12 cellular contexts compared by ENCODE assay signal in the genomic region with DNA sequence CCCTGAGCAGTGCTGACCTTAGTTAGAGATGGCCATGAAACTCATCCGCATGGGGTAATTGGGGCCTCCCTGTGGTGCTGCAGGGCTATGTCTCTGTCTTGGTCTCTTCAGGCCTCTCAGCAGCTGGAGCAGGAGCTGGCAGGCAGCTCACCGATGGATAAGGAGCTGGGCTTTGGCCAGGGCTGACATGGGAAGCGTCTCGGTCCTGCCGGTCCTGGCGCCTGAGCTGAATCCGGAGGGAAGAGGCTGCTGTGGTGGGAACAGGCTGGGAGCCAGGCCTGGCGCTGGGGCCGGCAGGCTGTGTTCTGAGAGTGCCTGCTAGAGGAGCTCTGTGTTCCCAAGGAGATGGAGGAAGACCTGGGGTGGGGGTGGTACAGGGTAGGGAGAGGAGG. TPM values are rescaled to one million over a fixed set of nuclear protein-coding genes. Genes with fewer than 3 reads are reported as not detected.
A peak's percentile ranks its signal among the peaks of the same experiment; 100 is the strongest.
DNase-seq lines count a peak whose midpoint lies in the region; ATAC-seq lines count a peak whose summit lies in the region.
"Not testable (repeated sequence)": the region's sequence is repeated elsewhere in the genome, so short reads cannot be mapped to it uniquely, and the experiment has no call there.
"Had no signal": no experiment of that assay in that cellular context is flagged by ENCODE, and none has a peak within 500 bp of the region (broad histone marks: within the 10 kb centered on the region; RNA-seq: fewer than 3 reads in every experiment).

No MANE protein-coding gene starts in this region.

- peak overlapping the region; percentile 88 to 97 (median 95) for H3K27ac Mint-ChIP-seq in CD8-positive, alpha-beta memory T cell
- peak overlapping the region; percentile 98 to 100 for H3K27ac Mint-ChIP-seq in T-cell
- H3K27ac Mint-ChIP-seq in central memory CD8-positive, alpha-beta T cell (ENCODE audit: low read depth), result peak overlapping the region; percentile 79
- peak overlapping the region; percentile 98 to 100 for H3K27ac Mint-ChIP-seq in natural killer cell treated with Interleukin-12 subunit alpha and Interleukin-12 subunit beta and Interleukin-15 and Interleukin-18, amount 100 ng/mL, for 72 hours

- POLR2A ChIA-PET in CD8-positive, alpha-beta memory T cell (lab: Charles Lee), result interaction anchor here (0.9 to 4.9 kb wide), 10 partner anchors 10 to 141 kb away, joined by 3 to 53 read pairs (median 6); partner anchors contain the start of genes IL32 and ZSCAN10
- POLR2A ChIA-PET in T-cell (lab: Charles Lee), result interaction anchor here in 1 of 2 donors (0.6 to 0.9 kb wide), 2 partner anchors 12 to 83 kb away, joined by 3 to 7 read pairs; no protein-coding TSS in a partner anchor

- peak overlapping the region; percentile 42 for H3K9ac ChIP-seq in HUES6 (ENCODE audit: low read length)

- not testable (repeated sequence) for H3K36me3 ChIP-seq in CD8-positive, alpha-beta memory T cell (ENCODE audit: insufficient read depth, low read length); HUES6 (ENCODE audit: control insufficient read depth, insufficient read depth, low read length); thymus (ENCODE audit: control insufficient read depth, insufficient read depth)

- H3K4me1 ChIP-seq in CD8-positive, alpha-beta memory T cell (ENCODE audit: insufficient read depth, low read length), result peaks cover 93% of the 10 kb centered on the region
- peaks cover 11% of the 10 kb centered on the region for H3K4me1 ChIP-seq in HUES6 (ENCODE audit: control insufficient read depth, insufficient read depth, low read length)
- H3K4me1 ChIP-seq in right cardiac atrium (ENCODE audit: control insufficient read depth, insufficient read depth, low read length), result not testable (repeated sequence)
- H3K4me1 ChIP-seq in thymus (ENCODE audit: control insufficient read depth, insufficient read depth, low read length), result peaks cover 50% of the 10 kb centered on the region

- H3K27me3 Mint-ChIP-seq in CD8-positive, alpha-beta memory T cell; T-cell; activated T-cell treated with anti-CD3 and anti-CD28 coated beads, Interleukin-2, amount 50 U/mL, for 4 hours (ENCODE audit: low read depth); central memory CD8-positive, alpha-beta T cell; natural killer cell treated with Interleukin-12 subunit alpha and Interleukin-12 subunit beta and Interleukin-15 and Interleukin-18, amount 100 ng/mL, for 72 hours: not testable (repeated sequence)

- peaks cover 84 to 97% (median 93%) of the 10 kb centered on the region in 3 donors for H3K4me1 Mint-ChIP-seq in CD8-positive, alpha-beta memory T cell
- H3K4me1 Mint-ChIP-seq in T-cell, result peaks cover 85 to 92% (median 88%) of the 10 kb centered on the region in 3 donors
- H3K4me1 Mint-ChIP-seq in activated T-cell treated with anti-CD3 and anti-CD28 coated beads, Interleukin-2, amount 50 U/mL, for 4 hours (ENCODE audit: low read depth), result peaks cover 83% of the 10 kb centered on the region
- peaks cover 79% of the 10 kb centered on the region for H3K4me1 Mint-ChIP-seq in central memory CD8-positive, alpha-beta T cell
- H3K4me1 Mint-ChIP-seq in natural killer cell treated with Interleukin-12 subunit alpha and Interleukin-12 subunit beta and Interleukin-15 and Interleukin-18, amount 100 ng/mL, for 72 hours (ENCODE audit: low read depth in 2 of 2), result peaks cover 78 to 85% of the 10 kb centered on the region in 2 donors

- CTCF ChIA-PET in CD8-positive, alpha-beta memory T cell (lab: Charles Lee), result interaction anchor here (1.0 to 7.1 kb wide), 11 partner anchors 11 to 55 kb away, joined by 3 to 69 read pairs (median 19); partner anchors contain the start of genes IL32 and ZSCAN10
- CTCF ChIA-PET in T-cell (lab: Charles Lee), result interaction anchor here in 1 of 2 donors (1.0 to 2.1 kb wide), 6 partner anchors 9 to 55 kb away, joined by 3 to 8 read pairs (median 4); partner anchors contain the start of gene IL32

- not testable (repeated sequence) for H3K27ac ChIP-seq in CD8-positive, alpha-beta memory T cell (ENCODE audit: low read depth, low read length); HUES6 (ENCODE audit: low read depth, low read length); right cardiac atrium (ENCODE audit: low read length)
- peak overlapping the region; percentile 99 for H3K27ac ChIP-seq in thymus (ENCODE audit: low read depth)

- not testable (repeated sequence) for H3K27me3 ChIP-seq in CD8-positive, alpha-beta memory T cell (ENCODE audit: insufficient read depth, low read length, poor library complexity, severe bottlenecking); HUES6 (ENCODE audit: control insufficient read depth, insufficient read depth, low read length); right cardiac atrium (ENCODE audit: control insufficient read depth, insufficient read depth); thymus (ENCODE audit: control insufficient read depth, insufficient read depth)

- H3K9me3 Mint-ChIP-seq in CD8-positive, alpha-beta memory T cell; T-cell; activated T-cell treated with anti-CD3 and anti-CD28 coated beads, Interleukin-2, amount 50 U/mL, for 4 hours; central memory CD8-positive, alpha-beta T cell; natural killer cell treated with Interleukin-12 subunit alpha and Interleukin-12 subunit beta and Interleukin-15 and Interleukin-18, amount 100 ng/mL, for 72 hours: not testable (repeated sequence)

- H3K9me3 ChIP-seq in CD8-positive, alpha-beta memory T cell (ENCODE audit: low read length); HUES6 (ENCODE audit: control insufficient read depth, insufficient read depth, low read depth, low read length); right cardiac atrium (ENCODE audit: control insufficient read depth, low read length); thymus (ENCODE audit: control insufficient read depth): not testable (repeated sequence)

- WGBS in right cardiac atrium, result 26% methylated on average over 9 of the region's 9 CpGs
- 64% methylated on average over 9 of the region's 9 CpGs for WGBS in thymus

- peak; percentile 9 to 37 (median 16) for ATAC-seq in T-cell (replicated peaks in 1 of 4)
- ATAC-seq in activated T-cell treated with anti-CD3 and anti-CD28 coated beads, Interleukin-2, amount 50 U/mL, for 4 hours, result peak in 1 of 2 donors; percentile 10
- peak; percentile 22 for ATAC-seq in central memory CD8-positive, alpha-beta T cell (replicated peaks; ENCODE audit: extremely low read depth, poor library complexity, severe bottlenecking)
- peak; percentile 78 to 84 for ATAC-seq in right cardiac atrium
- ATAC-seq in natural killer cell treated with Interleukin-12 subunit alpha and Interleukin-12 subunit beta and Interleukin-15 and Interleukin-18, amount 100 ng/mL, for 72 hours, result not testable (repeated sequence)

- H3K36me3 Mint-ChIP-seq in CD8-positive, alpha-beta memory T cell, result peaks cover 3 to 16% (median 4%) of the 10 kb centered on the region in 3 donors
- not testable (repeated sequence) for H3K36me3 Mint-ChIP-seq in T-cell; activated T-cell treated with anti-CD3 and anti-CD28 coated beads, Interleukin-2, amount 50 U/mL, for 4 hours (ENCODE audit: insufficient read depth)
- peaks cover 30% of the 10 kb centered on the region for H3K36me3 Mint-ChIP-seq in central memory CD8-positive, alpha-beta T cell (ENCODE audit: insufficient read depth)
- H3K36me3 Mint-ChIP-seq in natural killer cell treated with Interleukin-12 subunit alpha and Interleukin-12 subunit beta and Interleukin-15 and Interleukin-18, amount 100 ng/mL, for 72 hours, result peaks cover 20% of the 10 kb centered on the region

- not testable (repeated sequence) for DNase-seq in CD8-positive, alpha-beta memory T cell; activated T-cell treated with anti-CD3 and anti-CD28 coated beads, Interleukin-2, amount 50 U/mL, for 4 hours; central memory CD8-positive, alpha-beta T cell (ENCODE audit: low spot score in 2 of 2); natural killer cell treated with Interleukin-12 subunit alpha and Interleukin-12 subunit beta and Interleukin-15 and Interleukin-18, amount 100 ng/mL, for 72 hours (ENCODE audit: low spot score)
- DNase-seq in T-cell (peak in 1 of 34 experiments; percentile 30), right cardiac atrium (peak; percentile 67 to 92 (median 88))

- H3K4me3 Mint-ChIP-seq in CD8-positive, alpha-beta memory T cell, result peak overlapping the region; percentile 58 to 91 (median 79)
- H3K4me3 Mint-ChIP-seq in T-cell, result peak overlapping the region; percentile 65 to 75 (median 73)
- H3K4me3 Mint-ChIP-seq in activated T-cell treated with anti-CD3 and anti-CD28 coated beads, Interleukin-2, amount 50 U/mL, for 4 hours, result peak overlapping the region; percentile 67
- peak overlapping the region; percentile 62 for H3K4me3 Mint-ChIP-seq in central memory CD8-positive, alpha-beta T cell
- peak overlapping the region; percentile 85 for H3K4me3 Mint-ChIP-seq in natural killer cell treated with Interleukin-12 subunit alpha and Interleukin-12 subunit beta and Interleukin-15 and Interleukin-18, amount 100 ng/mL, for 72 hours

- intact Hi-C loops in right cardiac atrium (cut with DNase I), result not testable (repeated sequence)

- peak overlapping the region; percentile 18 for H3K4me3 ChIP-seq in CD8-positive, alpha-beta memory T cell (ENCODE audit: low read length)
- not testable (repeated sequence) for H3K4me3 ChIP-seq in HUES6 (ENCODE audit: low read depth, low read length); right cardiac atrium (ENCODE audit: low read length)
- H3K4me3 ChIP-seq in thymus (ENCODE audit: low read length), result peak overlapping the region; percentile 44

RNA-seq across cellular contexts. Expression of gene IL32, which starts 10.1 kb away (rescaled TPM):
- total RNA-seq in CD8-positive, alpha-beta memory T cell, result 100 to 1,000 TPM; 975 to 992 TPM
- 3,843 TPM for polyA plus RNA-seq in CD8-positive, alpha-beta memory T cell
- total RNA-seq in T-cell (1,000 to 10,000 TPM in 2 of 5 donors, 100 to 1,000 TPM in 3; 736 to 1,200 (median 999) TPM), right cardiac atrium (10 to 100 TPM; 27.5 to 55.0 (median 37.8) TPM)
- total RNA-seq in activated T-cell treated with anti-CD3 and anti-CD28 coated beads, Interleukin-2, amount 50 U/mL, for 4 hours, result 100 to 1,000 TPM; 585 to 715 (median 696) TPM
- polyA plus RNA-seq in right cardiac atrium (62.8 TPM), thymus (343 TPM)
- 1,000 to 10,000 TPM in 1 of 2 donors, 100 to 1,000 TPM in 1; 678 to 1,235 TPM for total RNA-seq in natural killer cell treated with Interleukin-12 subunit alpha and Interleukin-12 subunit beta and Interleukin-15 and Interleukin-18, amount 100 ng/mL, for 72 hours

RNA-seq across cellular contexts. Expression of gene ZSCAN10, which starts 23.6 kb away (rescaled TPM):
- total RNA-seq in CD8-positive, alpha-beta memory T cell, result under 1 TPM in 1 of 2 experiments, not detected in 1; 0.15 TPM
- not detected for polyA plus RNA-seq in CD8-positive, alpha-beta memory T cell
- total RNA-seq in T-cell (under 1 TPM in 4 of 5 donors, not detected in 1; 0.19 to 0.64 (median 0.39) TPM), right cardiac atrium (not detected)
- under 1 TPM in 2 of 3 donors, not detected in 1; 0.11 TPM for total RNA-seq in activated T-cell treated with anti-CD3 and anti-CD28 coated beads, Interleukin-2, amount 50 U/mL, for 4 hours
- polyA plus RNA-seq in right cardiac atrium (not detected), thymus (0.11 TPM)
- under 1 TPM in 1 of 2 donors, not detected in 1; 0.22 TPM for total RNA-seq in natural killer cell treated with Interleukin-12 subunit alpha and Interleukin-12 subunit beta and Interleukin-15 and Interleukin-18, amount 100 ng/mL, for 72 hours
- total RNA-seq: chondrocyte, mammary epithelial cell, SJSA1, skeletal muscle tissue had no signal
- polyA plus RNA-seq: mammary epithelial cell had no signal

RNA-seq across cellular contexts. Expression of gene MMP25, which starts 29.2 kb away (rescaled TPM):
- total RNA-seq in CD8-positive, alpha-beta memory T cell, result 1 to 10 TPM; 1.5 to 1.9 TPM
- 0.90 TPM for polyA plus RNA-seq in CD8-positive, alpha-beta memory T cell
- total RNA-seq in T-cell, result 1 to 10 TPM; 1.6 to 9.6 (median 4.1) TPM
- total RNA-seq in activated T-cell treated with anti-CD3 and anti-CD28 coated beads, Interleukin-2, amount 50 U/mL, for 4 hours, result under 1 TPM; 0.46 to 0.84 (median 0.66) TPM
- total RNA-seq in right cardiac atrium, result 1 to 10 TPM in 2 of 4 donors, under 1 TPM in 2; 0.72 to 1.7 (median 0.95) TPM
- 0.68 TPM for polyA plus RNA-seq in right cardiac atrium
- 10 to 100 TPM; 54.3 to 66.6 TPM for total RNA-seq in natural killer cell treated with Interleukin-12 subunit alpha and Interleukin-12 subunit beta and Interleukin-15 and Interleukin-18, amount 100 ng/mL, for 72 hours
- polyA plus RNA-seq in thymus, result 2.9 TPM
- total RNA-seq: chondrocyte had no signal

RNA-seq across cellular contexts. Expression of gene ZNF205, which starts 36.8 kb away (rescaled TPM):
- under 1 TPM in 1 of 2 experiments, not detected in 1; 0.11 TPM for total RNA-seq in CD8-positive, alpha-beta memory T cell
- polyA plus RNA-seq in CD8-positive, alpha-beta memory T cell, result not detected
- total RNA-seq in T-cell (under 1 TPM in 1 of 5 donors, not detected in 4; 0.38 TPM), right cardiac atrium (10 to 100 TPM in 1 of 4 donors, 1 to 10 TPM in 3; 6.4 to 10.1 (median 9.2) TPM)
- total RNA-seq in activated T-cell treated with anti-CD3 and anti-CD28 coated beads, Interleukin-2, amount 50 U/mL, for 4 hours, result under 1 TPM in 2 of 3 donors, not detected in 1; 0.18 to 0.57 TPM
- polyA plus RNA-seq in right cardiac atrium (10.9 TPM), thymus (9.3 TPM)
- not detected for total RNA-seq in natural killer cell treated with Interleukin-12 subunit alpha and Interleukin-12 subunit beta and Interleukin-15 and Interleukin-18, amount 100 ng/mL, for 72 hours

RNA-seq across cellular contexts. Expression of gene BICDL2, which starts 38.8 kb away (rescaled TPM):
- not detected for total RNA-seq in CD8-positive, alpha-beta memory T cell
- polyA plus RNA-seq in CD8-positive, alpha-beta memory T cell, result not detected
- total RNA-seq in T-cell (under 1 TPM in 3 of 5 donors, not detected in 2; 0.13 to 0.16 (median 0.15) TPM), right cardiac atrium (not detected)
- total RNA-seq in activated T-cell treated with anti-CD3 and anti-CD28 coated beads, Interleukin-2, amount 50 U/mL, for 4 hours, result under 1 TPM in 1 of 3 donors, not detected in 2; 0.05 TPM
- polyA plus RNA-seq in right cardiac atrium (not detected), thymus (6.0 TPM)
- under 1 TPM; 0.50 to 0.67 TPM for total RNA-seq in natural killer cell treated with Interleukin-12 subunit alpha and Interleukin-12 subunit beta and Interleukin-15 and Interleukin-18, amount 100 ng/mL, for 72 hours
- total RNA-seq: chondrocyte, SJSA1, skeletal muscle tissue had no signal

Comparison
In these comparisons a context has a peak if more than half of its experiments do, and no peak if none do; other contexts are left out.
1. RNA of gene IL32, which starts 10.1 kb away (total RNA-seq): 678 to 1,235 TPM in natural killer cell treated with Interleukin-12 subunit alpha and Interleukin-12 subunit beta and Interleukin-15 and Interleukin-18, amount 100 ng/mL, for 72 hours, 736 to 1,200 TPM in T-cell, 975 to 992 TPM in CD8-positive, alpha-beta memory T cell and 585 to 715 TPM in activated T-cell treated with anti-CD3 and anti-CD28 coated beads, Interleukin-2, amount 50 U/mL, for 4 hours; 27.5 to 55.0 TPM in right cardiac atrium; every median in the first group is over 10 times any median in the second.
2. RNA of gene MMP25, which starts 29.2 kb away (total RNA-seq): 54.3 to 66.6 TPM in natural killer cell treated with Interleukin-12 subunit alpha and Interleukin-12 subunit beta and Interleukin-15 and Interleukin-18, amount 100 ng/mL, for 72 hours; 1.6 to 9.6 TPM in T-cell, 1.5 to 1.9 TPM in CD8-positive, alpha-beta memory T cell, 0.72 to 1.7 TPM in right cardiac atrium and 0.46 to 0.84 TPM in activated T-cell treated with anti-CD3 and anti-CD28 coated beads, Interleukin-2, amount 50 U/mL, for 4 hours; every median in the first group is over 4 times any median in the second.
3. Peak in every context shown above with its lines, with median percentiles within 50 percentile points of each other: H3K27ac Mint-ChIP-seq and H3K4me3 Mint-ChIP-seq.